In the genomic region with DNA sequence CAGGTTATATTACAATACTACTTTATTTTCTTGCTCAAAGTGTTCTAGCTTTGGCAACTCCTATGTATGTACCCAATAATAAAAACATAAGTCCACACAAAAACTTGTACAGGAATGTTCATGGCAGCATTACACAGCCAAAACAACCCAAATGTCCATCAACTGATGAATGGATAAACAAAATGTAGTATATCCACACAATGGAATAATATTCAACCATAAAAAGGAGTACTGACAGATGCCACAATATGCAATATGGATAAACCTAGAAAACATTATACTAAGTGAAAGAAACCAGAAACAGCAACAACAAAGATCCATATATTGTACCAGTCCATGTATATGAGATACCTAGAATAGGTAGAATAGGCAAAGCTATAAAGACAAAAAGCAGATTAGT, we compare ENCODE assay signal across 18 cellular contexts. TPM values are rescaled to one million over a fixed set of nuclear protein-coding genes. Genes with fewer than 3 reads are reported as not detected.
A peak's percentile ranks its signal among the peaks of the same experiment; 100 is the strongest.
DNase-seq lines count a peak whose midpoint lies in the region; ATAC-seq, FAIRE-seq and TF ChIP-seq lines count a peak whose summit lies in the region.
"Had no signal": no experiment of that assay in that cellular context is flagged by ENCODE, and none has a peak within 500 bp of the region (broad histone marks: within the 10 kb centered on the region; RNA-seq: fewer than 3 reads in every experiment).

No MANE protein-coding gene starts in this region.

- peak; percentile 36 for FAIRE-seq in H54 (lab: Jason Lieb, UNC)
- FAIRE-seq: GM18507, K562 had no signal

- 0 out of 2 replicates have a peak, but pooled peaks cover 3% of the 10 kb centered on the region for H3F3A ChIP-seq in GM23248 (ENCODE audit: insufficient read depth)

- no peak overlapping the region for H3K27ac ChIP-seq in GM23248
- H3K27ac ChIP-seq: BLaER1 treated with 17β-estradiol and CSF1 and Interleukin-3, amounts not matched to agents 10 nM and 100 nM had no signal

- no peak overlapping the region for H3K4me3 ChIP-seq in GM23248
- H3K4me3 ChIP-seq: BLaER1 treated with 17β-estradiol and CSF1 and Interleukin-3, amounts not matched to agents 10 nM and 100 nM; K562 had no signal

- H3K9me3 ChIP-seq in GM23248 (ENCODE audit: low read depth): no peaks in the 10 kb centered on the region
- H3K9me3 ChIP-seq: BLaER1 treated with 17β-estradiol and CSF1 and Interleukin-3, amounts not matched to agents 10 nM and 100 nM had no signal

- DNase-seq in activated T-cell treated with anti-CD3 and anti-CD28 coated beads, Interleukin-2, amount 50 U/mL, for 72 hours: no peak
- no peak for DNase-seq in activated T-cell treated with anti-CD3 and anti-CD28 coated beads, Interleukin-2, amount 50 U/mL, for 4 hours
- DNase-seq in H54 (ENCODE audit: insufficient read length, low spot score) (no peak), osteocyte (ENCODE audit: extremely low spot score, unreplicated experiment) (no peak), GOT3 (lab: John Stamatoyannopoulos, UW) (no peak), GM23248 (no peak)
- no peak for DNase-seq in activated CD8-positive, alpha-beta memory T cell treated with anti-CD3 and anti-CD28 coated beads for 24 hours
- DNase-seq: 8988T; ACHN; CD4-positive, CD25-positive, alpha-beta regulatory T cell; DMS153; DND-41; GDM1; H9 had no signal

- no peaks in the 10 kb centered on the region for H3K9me2 ChIP-seq in GM23248 (ENCODE audit: insufficient read depth)

- H3K79me2 ChIP-seq in GM23248 (ENCODE audit: insufficient read depth): no peaks in the 10 kb centered on the region

- H3K4me1 Mint-ChIP-seq in activated T-cell treated with anti-CD3 and anti-CD28 coated beads, Interleukin-2, amount 50 U/mL, for 72 hours (ENCODE audit: low read depth): no peaks in the 10 kb centered on the region
- no peaks in the 10 kb centered on the region for H3K4me1 Mint-ChIP-seq in activated T-cell treated with anti-CD3 and anti-CD28 coated beads, Interleukin-2, amount 50 U/mL, for 4 hours (ENCODE audit: low read depth)
- H3K4me1 Mint-ChIP-seq in activated T-helper 17 cell treated with anti-CD3 and anti-CD28 coated beads, Interleukin-2, amount 50 U/mL, for 72 hours: no peaks in the 10 kb centered on the region
- H3K4me1 Mint-ChIP-seq in osteocyte (ENCODE audit: unreplicated experiment): no peaks in the 10 kb centered on the region
- H3K4me1 Mint-ChIP-seq: CD4-positive, CD25-positive, alpha-beta regulatory T cell; H9 had no signal

- H3K27me3 Mint-ChIP-seq in activated T-cell treated with anti-CD3 and anti-CD28 coated beads, Interleukin-2, amount 50 U/mL, for 72 hours (ENCODE audit: low read depth): no peaks in the 10 kb centered on the region
- no peaks in the 10 kb centered on the region for H3K27me3 Mint-ChIP-seq in activated T-cell treated with anti-CD3 and anti-CD28 coated beads, Interleukin-2, amount 50 U/mL, for 4 hours (ENCODE audit: low read depth)
- no peaks in the 10 kb centered on the region for H3K27me3 Mint-ChIP-seq in activated T-helper 17 cell treated with anti-CD3 and anti-CD28 coated beads, Interleukin-2, amount 50 U/mL, for 72 hours
- H3K27me3 Mint-ChIP-seq in osteocyte (ENCODE audit: unreplicated experiment): no peaks in the 10 kb centered on the region
- H3K27me3 Mint-ChIP-seq: CD4-positive, CD25-positive, alpha-beta regulatory T cell had no signal

- in situ Hi-C loops in GM23248 (cut with MboI): no loop called here

- H3K27ac Mint-ChIP-seq in activated T-cell treated with anti-CD3 and anti-CD28 coated beads, Interleukin-2, amount 50 U/mL, for 72 hours: peak overlapping the region; percentile 32
- peak overlapping the region; percentile 54 for H3K27ac Mint-ChIP-seq in activated T-helper 17 cell treated with anti-CD3 and anti-CD28 coated beads, Interleukin-2, amount 50 U/mL, for 72 hours
- peak overlapping the region; percentile 38 for H3K27ac Mint-ChIP-seq in osteocyte (ENCODE audit: unreplicated experiment)
- H3K27ac Mint-ChIP-seq: CD4-positive, CD25-positive, alpha-beta regulatory T cell had no signal

- no peak overlapping the region for H2AFZ ChIP-seq in GM23248

- no peak overlapping the region for H3K9ac ChIP-seq in GM23248
- H3K9ac ChIP-seq: BLaER1 treated with 17β-estradiol and CSF1 and Interleukin-3, amounts not matched to agents 10 nM and 100 nM had no signal

- no peak overlapping the region for H3K4me2 ChIP-seq in GM23248 (ENCODE audit: unreplicated experiment)
- H3K4me2 ChIP-seq: BLaER1 treated with 17β-estradiol and CSF1 and Interleukin-3, amounts not matched to agents 10 nM and 100 nM had no signal

- peaks cover 5 to 30% of the 10 kb centered on the region in 2 donors for H3K36me3 Mint-ChIP-seq in activated T-cell treated with anti-CD3 and anti-CD28 coated beads, Interleukin-2, amount 50 U/mL, for 72 hours (ENCODE audit: insufficient read depth in 2 of 2)
- H3K36me3 Mint-ChIP-seq in activated T-cell treated with anti-CD3 and anti-CD28 coated beads, Interleukin-2, amount 50 U/mL, for 4 hours (ENCODE audit: insufficient read depth): peaks cover 33% of the 10 kb centered on the region
- peaks cover 100% of the 10 kb centered on the region for H3K36me3 Mint-ChIP-seq in activated T-helper 17 cell treated with anti-CD3 and anti-CD28 coated beads, Interleukin-2, amount 50 U/mL, for 72 hours (ENCODE audit: low read depth)
- H3K36me3 Mint-ChIP-seq in osteocyte (ENCODE audit: unreplicated experiment): peaks cover 48% of the 10 kb centered on the region

- no peaks in the 10 kb centered on the region for H3K27me3 ChIP-seq in GM23248 (replicated peaks; ENCODE audit: insufficient read depth)
- H3K27me3 ChIP-seq: BLaER1 treated with 17β-estradiol and CSF1 and Interleukin-3, amounts not matched to agents 10 nM and 100 nM had no signal

- peaks cover 32% of the 10 kb centered on the region for H3K36me3 ChIP-seq in GM23248 (ENCODE audit: low read depth)

- no peak for TF ChIP-seq POLR2A in H54 (IDR thresholded peaks at IDR 0.05; ENCODE audit: low read depth, low read length)

- H3K4me3 Mint-ChIP-seq in activated T-cell treated with anti-CD3 and anti-CD28 coated beads, Interleukin-2, amount 50 U/mL, for 72 hours: no peak overlapping the region
- H3K4me3 Mint-ChIP-seq in activated T-cell treated with anti-CD3 and anti-CD28 coated beads, Interleukin-2, amount 50 U/mL, for 4 hours: no peak overlapping the region
- H3K4me3 Mint-ChIP-seq in activated T-helper 17 cell treated with anti-CD3 and anti-CD28 coated beads, Interleukin-2, amount 50 U/mL, for 72 hours: no peak overlapping the region
- H3K4me3 Mint-ChIP-seq in osteocyte (ENCODE audit: unreplicated experiment): no peak overlapping the region
- H3K4me3 Mint-ChIP-seq: CD4-positive, CD25-positive, alpha-beta regulatory T cell; H9 had no signal

- H3K9me3 Mint-ChIP-seq in activated T-cell treated with anti-CD3 and anti-CD28 coated beads, Interleukin-2, amount 50 U/mL, for 72 hours: no peaks in the 10 kb centered on the region
- no peaks in the 10 kb centered on the region for H3K9me3 Mint-ChIP-seq in activated T-cell treated with anti-CD3 and anti-CD28 coated beads, Interleukin-2, amount 50 U/mL, for 4 hours
- no peaks in the 10 kb centered on the region for H3K9me3 Mint-ChIP-seq in activated T-helper 17 cell treated with anti-CD3 and anti-CD28 coated beads, Interleukin-2, amount 50 U/mL, for 72 hours
- no peaks in the 10 kb centered on the region for H3K9me3 Mint-ChIP-seq in osteocyte (ENCODE audit: unreplicated experiment)
- H3K9me3 Mint-ChIP-seq: CD4-positive, CD25-positive, alpha-beta regulatory T cell; H9 had no signal

- no peaks in the 10 kb centered on the region for H4K20me1 ChIP-seq in GM23248 (ENCODE audit: insufficient read depth)

- TF ChIP-seq CTCF in osteocyte (IDR thresholded peaks at IDR 0.05): no peak

- no peak for ATAC-seq in activated T-cell treated with anti-CD3 and anti-CD28 coated beads, Interleukin-2, amount 50 U/mL, for 72 hours (replicated peaks in 1 of 2)
- no peak for ATAC-seq in activated T-cell treated with anti-CD3 and anti-CD28 coated beads, Interleukin-2, amount 50 U/mL, for 4 hours
- no peak for ATAC-seq in activated T-helper 17 cell treated with anti-CD3 and anti-CD28 coated beads, Interleukin-2, amount 50 U/mL, for 72 hours (replicated peaks)
- ATAC-seq: K562 had no signal

- 0 out of 2 replicates have a peak, but pooled peaks cover 8% of the 10 kb centered on the region for H3K4me1 ChIP-seq in GM23248 (ENCODE audit: insufficient read depth)
- H3K4me1 ChIP-seq: BLaER1 treated with 17β-estradiol and CSF1 and Interleukin-3, amounts not matched to agents 10 nM and 100 nM had no signal

RNA-seq across cellular contexts. Expression of gene PPA1, which starts 21.0 kb away (rescaled TPM):
- total RNA-seq in activated T-cell treated with anti-CD3 and anti-CD28 coated beads, Interleukin-2, amount 50 U/mL, for 72 hours: 100 to 1,000 TPM; 274 to 290 TPM
- total RNA-seq in activated T-cell treated with anti-CD3 and anti-CD28 coated beads, Interleukin-2, amount 50 U/mL, for 4 hours: 100 to 1,000 TPM; 362 to 495 (median 375) TPM
- 100 to 1,000 TPM; 176 to 260 TPM for total RNA-seq in activated T-helper 17 cell treated with anti-CD3 and anti-CD28 coated beads, Interleukin-2, amount 50 U/mL, for 72 hours
- total RNA-seq in osteocyte: 59.8 and 60.4 TPM in 2 replicates
- 105 and 117 TPM in 2 replicates for total RNA-seq in GM23248 (2014; rRNA removed; shearing (Covaris generic))
- polyA plus RNA-seq in GM23248 (2016; fragmentation: Nextera tagmentation; extraction: Ambion mirVana): 103 and 110 TPM in 2 replicates

RNA-seq across cellular contexts. Expression of gene SAR1A, which starts 42.0 kb away (rescaled TPM):
- 10 to 100 TPM; 87.8 to 97.1 TPM for total RNA-seq in activated T-cell treated with anti-CD3 and anti-CD28 coated beads, Interleukin-2, amount 50 U/mL, for 72 hours
- total RNA-seq in activated T-cell treated with anti-CD3 and anti-CD28 coated beads, Interleukin-2, amount 50 U/mL, for 4 hours: 100 to 1,000 TPM; 140 to 147 (median 142) TPM
- total RNA-seq in activated T-helper 17 cell treated with anti-CD3 and anti-CD28 coated beads, Interleukin-2, amount 50 U/mL, for 72 hours: 10 to 100 TPM; 70.0 to 92.2 TPM
- total RNA-seq in osteocyte: 143 and 168 TPM in 2 replicates
- total RNA-seq in GM23248 (2014; rRNA removed; shearing (Covaris generic)): 153 and 163 TPM in 2 replicates
- 181 and 186 TPM in 2 replicates for polyA plus RNA-seq in GM23248 (2016; fragmentation: Nextera tagmentation; extraction: Ambion mirVana)
